19 cellular contexts compared by ENCODE assay signal in the genomic region with DNA sequence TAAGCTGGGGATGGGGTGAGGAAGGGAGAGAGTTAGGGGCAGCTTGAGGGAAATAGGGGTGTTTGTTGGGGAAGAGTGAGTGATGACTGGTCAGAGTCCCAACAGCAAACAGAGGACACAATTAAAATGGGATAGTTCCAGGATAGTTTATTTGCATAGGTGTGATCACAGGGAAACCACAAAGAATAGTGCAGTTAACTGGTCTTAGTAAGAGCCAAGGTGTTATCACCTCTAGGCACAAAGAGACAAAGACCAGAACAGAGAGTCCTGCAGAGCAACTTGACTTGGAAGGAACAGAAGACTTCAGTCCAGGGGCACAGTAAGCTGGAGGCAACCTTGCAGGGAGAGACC. TPM values are rescaled to one million over a fixed set of nuclear protein-coding genes. Genes with fewer than 3 reads are reported as not detected.
DNase-seq lines count a peak whose midpoint lies in the region; ATAC-seq and TF ChIP-seq lines count a peak whose summit lies in the region.
"Had no signal": no experiment of that assay in that cellular context is flagged by ENCODE, and none has a peak within 500 bp of the region (broad histone marks: within the 10 kb centered on the region; RNA-seq: fewer than 3 reads in every experiment).

No MANE protein-coding gene starts in this region.

- H3K4me1 ChIP-seq in ACC112 (ENCODE audit: control insufficient read depth, insufficient read depth, low read length, unreplicated experiment) (peaks cover 10% of the 10 kb centered on the region), PC-9 (replicated peaks; ENCODE audit: insufficient read depth) (peaks cover 39% of the 10 kb centered on the region), neural progenitor cell (peaks cover 11% of the 10 kb centered on the region)

- POLR2A ChIA-PET in PC-9 (lab: Charles Lee; ENCODE audit: unreplicated experiment), result no interaction called here

- H3F3A ChIP-seq in PC-9 (ENCODE audit: insufficient read depth, low read depth) (peaks cover 31% of the 10 kb centered on the region), neural progenitor cell (ENCODE audit: low read depth) (no peaks in the 10 kb centered on the region)

- H3K27ac Mint-ChIP-seq in neural progenitor cell, result no peak overlapping the region
- H3K27ac Mint-ChIP-seq: IgD-negative memory B cell had no signal

- no peaks in the 10 kb centered on the region for H3K9me3 Mint-ChIP-seq in neural progenitor cell
- H3K9me3 Mint-ChIP-seq: HFFc6 had no signal

- no peaks in the 10 kb centered on the region for H3K9me2 ChIP-seq in PC-9 (ENCODE audit: insufficient read depth)

- H3K4me1 Mint-ChIP-seq in neural progenitor cell, result peaks cover 33% of the 10 kb centered on the region
- H3K4me1 Mint-ChIP-seq: IgD-negative memory B cell had no signal

- H3K4me3 ChIP-seq in ACC112 (ENCODE audit: low read depth, low read length) (no peak overlapping the region), PC-9 (no peak overlapping the region), neural progenitor cell (no peak overlapping the region)
- H3K4me3 ChIP-seq: SJSA1 had no signal

- peaks cover 12% of the 10 kb centered on the region for H3K27me3 Mint-ChIP-seq in neural progenitor cell (ENCODE audit: insufficient read depth, low read depth)
- H3K27me3 Mint-ChIP-seq: IgD-negative memory B cell had no signal

- H3K36me3 Mint-ChIP-seq in neural progenitor cell, result no peaks in the 10 kb centered on the region
- H3K36me3 Mint-ChIP-seq: IgD-negative memory B cell had no signal

- H3K9ac ChIP-seq in neural progenitor cell, result no peak overlapping the region

- H3K27ac ChIP-seq in ACC112 (ENCODE audit: low read depth, low read length), result no peak overlapping the region
- H3K27ac ChIP-seq in PC-9, result no peak overlapping the region
- H3K27ac ChIP-seq in neural progenitor cell, result no peak overlapping the region
- H3K27ac ChIP-seq: SJSA1 had no signal

- H2AFZ ChIP-seq in ACC112 (ENCODE audit: low read length, unreplicated experiment) (peak overlapping the region; percentile 95), PC-9 (no peak overlapping the region), neural progenitor cell (replicated peaks) (peak overlapping the region; percentile 69)

- peak; percentile 70 for ATAC-seq in left colon
- ATAC-seq in HG03039 (IDR thresholded peaks at IDR 0.05; ENCODE audit: unreplicated experiment), result no peak
- ATAC-seq in HG02759 (IDR thresholded peaks at IDR 0.05; ENCODE audit: unreplicated experiment), result no peak

- no TSS peak for BruUV-seq in PC-9 (replicated peaks; lab: Mats Ljungman, UMichigan)

- intact Hi-C loops in PC-9 (cut with micrococcal nuclease; ENCODE audit: unreplicated experiment) (no loop called here), left colon (cut with DNase I, micrococcal nuclease) (no loop called here)

- H3K4me2 ChIP-seq in PC-9 (peak overlapping the region; percentile 27; the same call in 1 of the 2 replicates), neural progenitor cell (peak overlapping the region; percentile 19)

- H3K79me2 ChIP-seq in ACC112 (ENCODE audit: control insufficient read depth, insufficient read depth, low read length, unreplicated experiment), result no peaks in the 10 kb centered on the region
- no peaks in the 10 kb centered on the region for H3K79me2 ChIP-seq in PC-9 (ENCODE audit: low read depth)
- H3K79me2 ChIP-seq in neural progenitor cell (ENCODE audit: low read depth), result no peaks in the 10 kb centered on the region

- TF ChIP-seq CTCF in PC-9 (conservative IDR thresholded peaks at IDR 0.05) (no peak), neural progenitor cell (IDR thresholded peaks at IDR 0.05) (no peak)

- H3K27me3 ChIP-seq in ACC112 (ENCODE audit: insufficient read depth, low read length), result no peaks in the 10 kb centered on the region
- no peaks in the 10 kb centered on the region for H3K27me3 ChIP-seq in PC-9 (ENCODE audit: insufficient read depth, low read depth)
- H3K27me3 ChIP-seq in neural progenitor cell, result no peaks in the 10 kb centered on the region
- H3K27me3 ChIP-seq: SJSA1 had no signal

- CTCF ChIA-PET in PC-9 (lab: Charles Lee), result no interaction called here

- H3K36me3 ChIP-seq in ACC112 (ENCODE audit: insufficient read depth, low read length) (no peaks in the 10 kb centered on the region), PC-9 (ENCODE audit: low read depth) (no peaks in the 10 kb centered on the region), neural progenitor cell (no peaks in the 10 kb centered on the region)
- H3K36me3 ChIP-seq: SJSA1 had no signal

- peak overlapping the region; percentile 6 for H3K4me3 Mint-ChIP-seq in neural progenitor cell
- H3K4me3 Mint-ChIP-seq: HFFc6, IgD-negative memory B cell had no signal

- no peak for DNase-seq in PC-9
- no peak for DNase-seq in left colon
- no peak for DNase-seq in neural progenitor cell (ENCODE audit: low spot score)
- DNase-seq in mesenteric fat pad (ENCODE audit: low spot score), result no peak
- DNase-seq: C1 segment of cervical spinal cord, DMS 273 treated with DMSO at 0.1 percent for 48 hours, GF-D8, Kasumi-1, NCI-H1105, NCI-H1694 treated with DMSO at 0.1 percent for 48 hours, NCI-H2107, NCI-H345, NCI-H774 had no signal

- H3K9me3 ChIP-seq in PC-9 (ENCODE audit: insufficient read depth, low read depth), result no peaks in the 10 kb centered on the region
- no peaks in the 10 kb centered on the region for H3K9me3 ChIP-seq in neural progenitor cell (ENCODE audit: low read depth)
- H3K9me3 ChIP-seq: SJSA1 had no signal

- H4K20me1 ChIP-seq in PC-9 (ENCODE audit: insufficient read depth) (no peaks in the 10 kb centered on the region), neural progenitor cell (ENCODE audit: low read depth) (no peaks in the 10 kb centered on the region)

RNA-seq across cellular contexts. Expression of a gene that starts 42.1 kb away (rescaled TPM):
- total RNA-seq in PC-9 (2021) (193 and 201 TPM in 2 replicates), left colon (100 to 1,000 TPM; 129 to 145 TPM), neural progenitor cell (ENCODE audit: low replicate concordance) (108 and 138 TPM in 2 replicates), mesenteric fat pad (68.5 TPM)
